1 cellular context compared by ENCODE assay signal in genomic region chr2:289362-290089, GRCh38.
TF ChIP-seq lines count a peak whose summit lies in the region.

No MANE protein-coding gene starts in this region.

TF ChIP-seq in IMR-90, 13 proteins besides CTCF, POLR2A, EP300 and RAD21:
- TF ChIP-seq FOS (IDR thresholded peaks at IDR 0.05; ENCODE audit: low read depth, low read length) (no peak), SMC3 (IDR thresholded peaks at IDR 0.05; ENCODE audit: low read depth, low read length) (no peak), MXI1 (IDR thresholded peaks at IDR 0.05; ENCODE audit: borderline replicate concordance, low read depth, low read length) (no peak), CHD1 (IDR thresholded peaks at IDR 0.05; ENCODE audit: low read depth, low read length) (no peak), BHLHE40 (IDR thresholded peaks at IDR 0.05; ENCODE audit: low read depth, low read length) (peak; percentile 74), NFE2L2 (IDR thresholded peaks at IDR 0.05; ENCODE audit: low read depth, low read length) (no peak), USF2 (IDR thresholded peaks at IDR 0.05; ENCODE audit: low read depth, low read length) (no peak), CEBPB (IDR thresholded peaks at IDR 0.05; ENCODE audit: low read depth, low read length) (no peak), ELK1 (IDR thresholded peaks at IDR 0.05; ENCODE audit: borderline replicate concordance, low read depth, low read length) (no peak)
